Comparison of ENCODE assay signal across 7 cellular contexts in the genomic region with DNA sequence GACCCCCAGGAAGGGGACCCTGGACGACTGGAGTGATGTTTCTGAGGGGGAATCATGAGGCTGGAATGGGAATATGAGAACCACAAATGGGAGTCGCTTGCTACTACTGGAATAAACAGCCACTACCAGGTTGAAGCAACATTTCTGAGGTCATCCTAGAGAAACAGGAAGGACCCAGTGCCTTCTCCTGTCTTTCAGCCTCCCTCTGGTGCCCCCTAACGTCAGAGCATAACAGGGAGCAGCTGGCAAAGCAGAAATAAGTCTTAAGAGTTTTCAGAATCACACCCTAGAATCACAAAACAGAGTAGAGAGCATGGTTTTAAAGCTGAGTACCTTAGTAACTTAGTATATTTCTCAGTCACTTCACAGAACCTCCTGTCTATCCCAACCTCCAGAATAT.
DNase-seq lines count a peak whose midpoint lies in the region; ATAC-seq and TF ChIP-seq lines count a peak whose summit lies in the region.

No MANE protein-coding gene starts in this region.

- peak; percentile 26 for DNase-seq in GM03348 (ENCODE audit: low spot score)
- DNase-seq in HPDE6-E6E7 (ENCODE audit: extremely low spot score), result peak; percentile 46
- DNase-seq in SW480 (ENCODE audit: low spot score), result peak; percentile 56
- DNase-seq in kidney epithelial cell (ENCODE audit: low read depth), result no peak
- DNase-seq in activated CD8-positive, alpha-beta memory T cell treated with anti-CD3 and anti-CD28 coated beads, Interleukin-2, amount 50 U/mL, for 48 hours, result no peak

- ATAC-seq in GM19452 (IDR thresholded peaks at IDR 0.05; ENCODE audit: unreplicated experiment), result peak; percentile 62
- ATAC-seq in HG02763 (IDR thresholded peaks at IDR 0.05; ENCODE audit: unreplicated experiment), result no peak

- TF ChIP-seq CTCF in kidney epithelial cell (IDR thresholded peaks at IDR 0.05; ENCODE audit: insufficient read depth, low read length, poor library complexity, severe bottlenecking), result peak; percentile 62

- H3K36me3 ChIP-seq in kidney epithelial cell (ENCODE audit: control insufficient read depth, insufficient read depth, low read length), result no peaks in the 10 kb centered on the region

- no peaks in the 10 kb centered on the region for H3K27me3 ChIP-seq in kidney epithelial cell (ENCODE audit: control insufficient read depth, insufficient read depth, low read length)

- no peak overlapping the region for H3K4me3 ChIP-seq in kidney epithelial cell (ENCODE audit: low read depth, low read length)

Comparison
In these comparisons a context has a peak if more than half of its experiments do, and no peak if none do; other contexts are left out.
1. DNase-seq: peak in GM03348 (single experiment), HPDE6-E6E7 (single experiment) and SW480 (single experiment); none in kidney epithelial cell (single experiment) and activated CD8-positive, alpha-beta memory T cell treated with anti-CD3 and anti-CD28 coated beads, Interleukin-2, amount 50 U/mL, for 48 hours (single experiment).